Comparison of ENCODE assay signal across 3 cellular contexts in the genomic region with DNA sequence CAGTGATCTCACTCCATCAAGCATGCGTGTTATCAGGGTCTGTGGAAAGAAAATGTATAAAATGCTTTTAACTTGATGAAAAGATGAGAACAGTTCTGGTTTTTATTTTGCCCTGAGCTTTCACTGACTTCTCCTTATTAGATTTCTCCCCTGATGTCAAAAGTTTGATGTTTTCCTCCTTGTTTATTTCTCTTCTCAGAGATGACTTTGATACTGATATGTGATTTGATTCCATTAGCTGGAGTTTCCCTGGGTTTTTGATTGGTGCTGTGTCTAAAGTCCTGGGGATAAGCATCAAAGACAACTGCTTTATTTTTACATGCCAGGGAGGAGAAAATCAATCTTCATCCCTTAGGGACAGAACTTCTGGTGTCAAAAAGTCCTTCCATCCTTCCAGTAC.
"Had no signal": no experiment of that assay in that cellular context is flagged by ENCODE, and none has a peak within 500 bp of the region (broad histone marks: within the 10 kb centered on the region; RNA-seq: fewer than 3 reads in every experiment).

No MANE protein-coding gene starts in this region.

- ATAC-seq: GM12878 had no signal

- DNase-seq: GDM1, GF-D8 had no signal

- H3K4me3 ChIP-seq: GM12878 had no signal
